In the genomic region with DNA sequence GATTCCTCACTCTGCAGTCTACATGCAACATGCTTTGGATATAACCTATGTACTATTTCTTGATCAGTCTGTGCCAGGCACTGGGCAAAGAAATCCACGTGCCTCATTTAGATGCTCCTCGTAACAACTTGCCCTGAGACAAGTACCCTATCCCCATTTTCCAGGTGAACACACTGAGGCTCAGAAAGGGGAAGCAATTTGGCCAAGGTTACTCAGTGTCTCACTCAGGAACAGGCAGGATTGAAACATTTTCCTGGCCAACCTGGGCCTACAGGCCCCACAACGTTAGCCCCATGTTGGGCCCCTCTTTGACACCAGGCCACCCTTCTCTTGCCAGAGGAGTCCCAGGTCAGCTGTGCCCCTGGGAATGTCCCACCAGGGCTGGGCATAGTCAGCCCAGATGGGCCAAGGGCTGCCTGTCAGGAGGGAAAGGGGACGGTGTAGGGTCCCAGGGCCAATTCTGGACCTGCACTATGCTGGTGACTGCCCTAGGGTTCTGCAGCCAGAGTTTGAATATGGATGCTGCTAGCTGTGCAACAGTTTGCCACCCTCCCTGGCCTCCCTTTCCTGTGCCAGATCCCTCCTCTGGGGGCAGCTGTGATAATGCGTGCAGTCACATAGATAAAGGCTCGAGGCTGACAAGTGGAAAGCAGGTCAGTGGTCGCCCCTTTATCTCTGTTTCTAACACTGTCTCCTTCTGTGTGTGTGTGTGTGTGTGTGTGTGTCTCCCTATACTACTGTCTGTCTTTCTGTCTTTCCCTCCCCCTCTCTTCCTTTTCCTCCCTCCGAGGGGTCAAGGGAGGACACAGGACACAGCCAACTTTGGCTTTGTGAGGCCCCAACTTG, we compare ENCODE assay signal across 19 cellular contexts. TPM values are rescaled to one million over a fixed set of nuclear protein-coding genes. Genes with fewer than 3 reads are reported as not detected.
DNase-seq lines count a peak whose midpoint lies in the region; ATAC-seq, FAIRE-seq and TF ChIP-seq lines count a peak whose summit lies in the region.
"Had no signal": no experiment of that assay in that cellular context is flagged by ENCODE, and none has a peak within 500 bp of the region (broad histone marks: within the 10 kb centered on the region; RNA-seq: fewer than 3 reads in every experiment).

No MANE protein-coding gene starts in this region.

- no peak overlapping the region for H2AFZ ChIP-seq in astrocyte (ENCODE audit: low read depth, low read length)

- no peaks in the 10 kb centered on the region for H3K4me1 Mint-ChIP-seq in astrocyte (ENCODE audit: low read depth, unreplicated experiment)
- H3K4me1 Mint-ChIP-seq: activated CD4-positive, alpha-beta memory T cell treated with anti-CD3 and anti-CD28 coated beads, Interleukin-2, amount 10 ng/mL, durations not matched to agents 7 days and 5 days; central memory CD8-positive, alpha-beta T cell had no signal

- no peak overlapping the region for H3K27ac Mint-ChIP-seq in astrocyte (ENCODE audit: unreplicated experiment)
- H3K27ac Mint-ChIP-seq: activated CD4-positive, alpha-beta memory T cell treated with anti-CD3 and anti-CD28 coated beads, Interleukin-2, amount 10 ng/mL, durations not matched to agents 7 days and 5 days had no signal

- no peaks in the 10 kb centered on the region for H4K20me1 ChIP-seq in astrocyte (ENCODE audit: insufficient read depth, low read length)

- no peaks in the 10 kb centered on the region for H3K79me2 ChIP-seq in astrocyte (ENCODE audit: insufficient read depth, low read length)

- intact Hi-C loops in Right ventricle myocardium inferior (cut with DNase I) (no loop called here), left ventricle myocardium inferior (cut with micrococcal nuclease) (no loop called here)

- no peak for DNase-seq in Right ventricle myocardium inferior (ENCODE audit: missing footprints)
- DNase-seq in left ventricle myocardium inferior, result no peak
- DNase-seq in astrocyte (ENCODE audit: low read depth), result no peak
- DNase-seq in left lobe of liver (ENCODE audit: low spot score), result no peak
- no peak for DNase-seq in upper lobe of left lung
- DNase-seq in NCI-H146 treated with DMSO at 0.1 percent for 48 hours (lab: John Stamatoyannopoulos, UW; ENCODE audit: unreplicated experiment), result no peak
- DNase-seq in dermis blood vessel endothelial cell, result no peak
- DNase-seq in activated CD4-positive, alpha-beta T cell treated with anti-CD3 and anti-CD28 coated beads for 4 hours, result no peak
- DNase-seq: activated CD4-positive, alpha-beta memory T cell treated with anti-CD3 and anti-CD28 coated beads, Interleukin-2, amount 10 ng/mL, durations not matched to agents 7 days and 5 days; activated T-cell treated with anti-CD3 and anti-CD28 coated beads, Interleukin-2, amount 50 U/mL, for 48 hours; hypothalamus; NCI-H69; PC-3; stimulated activated CD4-positive, alpha-beta T cell treated with anti-CD3 and anti-CD28 coated beads, Interleukin-12 subunit alpha, Interleukin-12 subunit beta, amount 100 ng/mL, for 4 hours; stimulated activated naive CD4-positive, alpha-beta T cell had no signal

- ATAC-seq in Right ventricle myocardium inferior, result peak; percentile 28
- ATAC-seq in left lobe of liver, result peak; percentile 50
- peak in 1 of 2 donors; percentile 6 for ATAC-seq in upper lobe of left lung (ENCODE audit: low FRiP score in 2 of 2)
- ATAC-seq: PC-3 had no signal

- peak overlapping the region; percentile 35 for H3K4me3 Mint-ChIP-seq in astrocyte (ENCODE audit: unreplicated experiment)
- H3K4me3 Mint-ChIP-seq: activated CD4-positive, alpha-beta memory T cell treated with anti-CD3 and anti-CD28 coated beads, Interleukin-2, amount 10 ng/mL, durations not matched to agents 7 days and 5 days; central memory CD8-positive, alpha-beta T cell had no signal

- H3K36me3 ChIP-seq in left ventricle myocardium inferior (no peaks in the 10 kb centered on the region), astrocyte (ENCODE audit: insufficient read depth, low read length) (no peaks in the 10 kb centered on the region), upper lobe of left lung (no peaks in the 10 kb centered on the region)

- H3K4me2 ChIP-seq in astrocyte (ENCODE audit: low read length), result no peak overlapping the region

- H3K27ac ChIP-seq in left ventricle myocardium inferior (replicated peaks) (no peak overlapping the region), astrocyte (ENCODE audit: low read depth, low read length) (no peak overlapping the region), upper lobe of left lung (peak overlapping the region in 3 of 4 donors; percentile 34 to 71 (median 40))
- H3K27ac ChIP-seq: C4-2B had no signal

- H3K4me1 ChIP-seq in left ventricle myocardium inferior, result peaks cover 11% of the 10 kb centered on the region
- no peaks in the 10 kb centered on the region for H3K4me1 ChIP-seq in astrocyte (ENCODE audit: insufficient read depth, low read length)
- H3K4me1 ChIP-seq in upper lobe of left lung, result peaks cover 0 to 9% (median 4%) of the 10 kb centered on the region in 4 donors

- H3K9me3 ChIP-seq in left ventricle myocardium inferior (replicated peaks) (peaks cover 3% of the 10 kb centered on the region), astrocyte (ENCODE audit: insufficient read depth, low read depth, low read length) (no peaks in the 10 kb centered on the region), upper lobe of left lung (peaks cover 0 to 4% (median 2%) of the 10 kb centered on the region in 4 donors)

- H3K9me3 Mint-ChIP-seq in astrocyte (ENCODE audit: unreplicated experiment), result peaks cover 3% of the 10 kb centered on the region
- H3K9me3 Mint-ChIP-seq: central memory CD8-positive, alpha-beta T cell had no signal

- no peak for TF ChIP-seq POLR2A in upper lobe of left lung (IDR thresholded peaks at IDR 0.05)

- TF ChIP-seq CTCF in left ventricle myocardium inferior (IDR thresholded peaks at IDR 0.05; ENCODE audit: borderline replicate concordance) (no peak), astrocyte (IDR thresholded peaks at IDR 0.05; ENCODE audit: insufficient read depth, low read depth, low read length) (no peak), upper lobe of left lung (IDR thresholded peaks at IDR 0.05) (no peak)

- H3K9ac ChIP-seq in astrocyte (ENCODE audit: low read length), result no peak overlapping the region

- H3K27me3 Mint-ChIP-seq in astrocyte (ENCODE audit: low read depth, unreplicated experiment), result peaks cover 9% of the 10 kb centered on the region
- H3K27me3 Mint-ChIP-seq: central memory CD8-positive, alpha-beta T cell had no signal

- FAIRE-seq in astrocyte (lab: Jason Lieb, UNC), result no peak
- FAIRE-seq: A204.1, urothelium cell line had no signal

- WGBS in upper lobe of left lung, 2 donors, result 61 to 63% methylated on average over 6 to 8 of the region's 8 CpGs

- H3K36me3 Mint-ChIP-seq in astrocyte (ENCODE audit: low read depth, unreplicated experiment), result no peaks in the 10 kb centered on the region

- no peaks in the 10 kb centered on the region for H3K27me3 ChIP-seq in left ventricle myocardium inferior (ENCODE audit: low read depth)
- no peaks in the 10 kb centered on the region for H3K27me3 ChIP-seq in astrocyte (ENCODE audit: insufficient read depth, low read length)
- H3K27me3 ChIP-seq in upper lobe of left lung, result no peaks in the 10 kb centered on the region

- no peak overlapping the region for H3K4me3 ChIP-seq in left ventricle myocardium inferior
- no peak overlapping the region for H3K4me3 ChIP-seq in astrocyte (ENCODE audit: insufficient read depth, low read depth, low read length)
- no peak overlapping the region for H3K4me3 ChIP-seq in upper lobe of left lung

- no peak for TF ChIP-seq EP300 in upper lobe of left lung (IDR thresholded peaks at IDR 0.05)

RNA-seq across cellular contexts. Expression of gene EMID1, which starts 10.4 kb away (rescaled TPM):
- 0.43 TPM for total RNA-seq in Right ventricle myocardium inferior
- 0.74 TPM for total RNA-seq in left ventricle myocardium inferior
- total RNA-seq in astrocyte, result 0.34 and 0.72 TPM in 2 replicates
- total RNA-seq in left lobe of liver, result 1.3 TPM
- total RNA-seq in upper lobe of left lung, result 10 to 100 TPM in 2 of 6 donors, 1 to 10 TPM in 4; 2.1 to 31.6 (median 8.4) TPM
- total RNA-seq in dermis blood vessel endothelial cell, result 2.9 and 6.1 TPM in 2 replicates

Comparison
In these comparisons a context has a peak if more than half of its experiments do, and no peak if none do; other contexts are left out.
1. H3K27ac ChIP-seq: peak in upper lobe of left lung (3 of 4); none in left ventricle myocardium inferior (single experiment) and astrocyte (single experiment).